In the genomic region with DNA sequence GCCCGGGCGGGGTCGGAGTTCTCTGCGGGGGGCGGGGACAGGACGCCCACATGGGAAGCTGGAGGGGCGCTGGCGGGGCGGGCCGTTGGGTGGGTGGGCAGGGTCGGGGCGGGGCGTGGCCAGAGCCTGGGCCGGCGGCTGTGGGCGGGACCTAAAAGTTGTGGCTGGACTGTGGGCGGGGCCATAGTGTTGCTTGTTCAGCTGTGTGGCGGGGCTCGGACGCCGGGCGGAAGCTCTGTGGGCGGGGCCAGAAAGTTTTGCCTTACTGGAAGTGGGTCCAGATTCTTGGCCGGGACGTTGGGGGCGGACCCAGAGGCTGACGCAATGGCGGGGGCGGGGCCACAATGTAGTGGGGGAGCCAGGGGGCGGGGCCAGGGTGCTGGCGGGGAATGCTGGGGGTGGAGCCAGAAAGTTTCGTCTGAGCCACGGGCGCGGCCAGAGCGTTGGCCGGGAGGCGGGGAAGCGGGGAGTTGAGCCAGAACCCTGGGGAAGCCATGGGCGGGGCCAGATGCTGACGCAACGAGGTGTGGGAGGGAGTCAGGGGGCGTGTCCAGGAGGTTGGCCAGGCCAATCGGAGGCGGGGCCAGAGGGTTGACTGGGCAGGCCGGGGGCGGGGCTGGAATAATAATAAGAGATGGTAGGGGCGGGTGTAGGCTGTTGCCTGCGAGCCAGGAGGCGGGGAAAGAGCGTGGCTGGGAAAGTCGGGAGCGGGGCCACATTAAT, we compare ENCODE assay signal across 8 cellular contexts. TPM values are rescaled to one million over a fixed set of nuclear protein-coding genes. Genes with fewer than 3 reads are reported as not detected.
DNase-seq lines count a peak whose midpoint lies in the region; ATAC-seq, FAIRE-seq and TF ChIP-seq lines count a peak whose summit lies in the region.

No MANE protein-coding gene starts in this region.

- H3K4me1 ChIP-seq in ascending aorta (peaks cover 0 to 29% of the 10 kb centered on the region in 2 donors), right cardiac atrium (ENCODE audit: control insufficient read depth, insufficient read depth, low read length) (peaks cover 4% of the 10 kb centered on the region)

- H3K27me3 ChIP-seq in ascending aorta (no peaks in the 10 kb centered on the region), right cardiac atrium (ENCODE audit: control insufficient read depth, insufficient read depth) (no peaks in the 10 kb centered on the region)

- peak; percentile 71 for ATAC-seq in GM18502 (IDR thresholded peaks at IDR 0.05; ENCODE audit: poor library complexity, unreplicated experiment)
- peak; percentile 62 for ATAC-seq in HG02973 (IDR thresholded peaks at IDR 0.05; ENCODE audit: unreplicated experiment)
- ATAC-seq in right cardiac atrium: peak; percentile 87 to 90

- H3K9me3 ChIP-seq in ascending aorta (no peaks in the 10 kb centered on the region), right cardiac atrium (ENCODE audit: control insufficient read depth, low read length) (no peaks in the 10 kb centered on the region)

- TF ChIP-seq CTCF in ascending aorta (IDR thresholded peaks at IDR 0.05): no peak

- peak; percentile 58 for FAIRE-seq in urothelium cell line (lab: Jason Lieb, UNC)

- H3K27ac ChIP-seq in ascending aorta: peak overlapping the region; percentile 96 to 98
- peak overlapping the region; percentile 96 for H3K27ac ChIP-seq in right cardiac atrium (ENCODE audit: low read length)

- under 1% methylated on average over 53 of the region's 53 CpGs for WGBS in right cardiac atrium

- DNase-seq in NCI-H1930 (lab: John Stamatoyannopoulos, UW) (peak; percentile 100), T-helper 22 cell (ENCODE audit: low read depth) (peak; percentile 95), ascending aorta (ENCODE audit: low spot score in 2 of 2) (peak; percentile 99 to 100), right cardiac atrium (peak; percentile 100), pulmonary artery endothelial cell (ENCODE audit: low read depth, low spot score) (peak; percentile 93), urothelium cell line (ENCODE audit: low spot score) (peak; percentile 98)

- peaks cover 27 to 36% of the 10 kb centered on the region in 2 donors for H3K36me3 ChIP-seq in ascending aorta

- H3K4me3 ChIP-seq in ascending aorta: peak overlapping the region; percentile 64 to 72
- H3K4me3 ChIP-seq in right cardiac atrium (ENCODE audit: low read length): peak overlapping the region; percentile 86

- intact Hi-C loops in ascending aorta (cut with DNase I): loop anchor here (1.0 to 2.0 kb wide), 6 partner anchors 17 to 596 kb away; a partner anchor contains a TSS
- intact Hi-C loops in right cardiac atrium (cut with DNase I): no loop called here

RNA-seq across cellular contexts. Expression of a gene that starts 0.5 kb away (rescaled TPM):
- total RNA-seq in ascending aorta: 45.3 TPM
- 10 to 100 TPM; 18.1 to 27.5 (median 22.4) TPM for total RNA-seq in right cardiac atrium
- 27.8 TPM for polyA plus RNA-seq in right cardiac atrium
- 4.0 and 6.9 TPM in 2 replicates for total RNA-seq in pulmonary artery endothelial cell

RNA-seq across cellular contexts. Expression of a gene that starts 17.8 kb away (rescaled TPM):
- total RNA-seq in ascending aorta (33.7 TPM), right cardiac atrium (10 to 100 TPM; 13.3 to 16.9 (median 15.0) TPM), pulmonary artery endothelial cell (0.73 and 1.3 TPM in 2 replicates)
- polyA plus RNA-seq in right cardiac atrium: 7.0 TPM

RNA-seq across cellular contexts. Expression of a gene that starts 25.9 kb away (rescaled TPM):
- total RNA-seq in ascending aorta (14.9 TPM), right cardiac atrium (1 to 10 TPM; 2.1 to 4.3 (median 4.0) TPM), pulmonary artery endothelial cell (17.1 and 24.2 TPM in 2 replicates)
- polyA plus RNA-seq in right cardiac atrium: 3.4 TPM

RNA-seq across cellular contexts. Expression of a gene that starts 52.8 kb away (rescaled TPM):
- 9.3 TPM for total RNA-seq in ascending aorta
- 10 to 100 TPM in 1 of 4 donors, 1 to 10 TPM in 3; 5.9 to 11.7 (median 6.9) TPM for total RNA-seq in right cardiac atrium
- polyA plus RNA-seq in right cardiac atrium: 2.3 TPM
- not detected in 2 replicates for total RNA-seq in pulmonary artery endothelial cell

Comparison
In these comparisons a context has a peak if more than half of its experiments do, and no peak if none do; other contexts are left out.
1. Peak in every context shown above with its lines: DNase-seq, ATAC-seq, H3K4me3 ChIP-seq and H3K27ac ChIP-seq.